Comparison of ENCODE assay signal across 23 cellular contexts in the genomic region with DNA sequence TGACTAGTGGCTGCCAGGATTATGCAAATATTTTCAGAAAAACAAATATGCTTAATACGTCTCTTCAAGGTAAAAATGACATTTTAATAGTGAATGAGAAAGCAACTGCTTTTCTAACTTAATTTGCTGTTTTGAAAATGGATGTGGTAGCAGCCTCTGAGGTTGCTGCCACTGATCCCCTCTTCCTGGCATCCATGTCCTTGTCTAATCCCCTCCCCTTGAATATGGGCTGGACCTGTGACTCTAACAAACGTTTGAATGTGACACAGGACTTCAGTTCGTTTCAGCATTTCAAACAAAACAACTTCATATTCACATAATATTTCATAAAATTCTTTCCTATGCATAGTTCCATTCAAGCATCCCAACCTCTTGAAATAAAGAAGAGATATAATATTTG.
"Had no signal": no experiment of that assay in that cellular context is flagged by ENCODE, and none has a peak within 500 bp of the region (broad histone marks: within the 10 kb centered on the region; RNA-seq: fewer than 3 reads in every experiment).

No MANE protein-coding gene starts in this region.

- H3K9ac ChIP-seq: parathyroid adenoma had no signal

- H3K27ac ChIP-seq: dorsolateral prefrontal cortex, heart left ventricle, parathyroid adenoma, psoas muscle, right lobe of liver, spleen, testis, tibial nerve, upper lobe of right lung had no signal

- H3K79me2 ChIP-seq: parathyroid adenoma had no signal

- H3K36me3 ChIP-seq: heart left ventricle, right lobe of liver, spleen, tibial nerve, upper lobe of right lung had no signal

- ATAC-seq: heart left ventricle; psoas muscle; right lobe of liver; stimulated activated naive B cell treated with anti-CD40 and anti-IgM and Interleukin-4, amounts not matched to agents 10 μg/mL and 1 μg/mL and 100 μg/mL, for 72 hours; stimulated activated naive CD8-positive, alpha-beta T cell treated with anti-CD3 and anti-CD28 coated beads, Interleukin-15, amount 100 ng/mL, for 72 hours; upper lobe of right lung had no signal

- H3K4me1 ChIP-seq: testis had no signal

- H3K9me3 ChIP-seq: heart left ventricle, psoas muscle, right lobe of liver, spleen, testis, tibial nerve, upper lobe of right lung had no signal

- H3K4me3 ChIP-seq: dorsolateral prefrontal cortex, heart left ventricle, psoas muscle, right lobe of liver, spleen, testis, tibial nerve, upper lobe of right lung had no signal

- DNase-seq: cortex of kidney; dorsolateral prefrontal cortex; effector CD8-positive, alpha-beta T cell; foreskin melanocyte; heart left ventricle; hippocampal formation; kidney glomerular epithelial cell; mesendoderm; naive B cell; occipital lobe; psoas muscle; retina; right lobe of liver; spleen; stimulated activated CD4-positive, alpha-beta T cell treated with anti-CD3 and anti-CD28 coated beads, Interleukin-15, amount 100 ng/mL, for 24 hours; stimulated activated CD4-positive, alpha-beta T cell treated with anti-CD3 and anti-CD28 coated beads, Interleukin-1b, Interleukin-23, amount 100 ng/mL, for 48 hours; stimulated activated CD4-positive, alpha-beta T cell treated with anti-CD3 and anti-CD28 coated beads, Interleukin-4, amount 100 ng/mL, for 24 hours; stimulated activated naive B cell treated with anti-CD40 and anti-IgM and Interleukin-4, amounts not matched to agents 10 μg/mL and 1 μg/mL and 100 μg/mL, for 72 hours; stimulated activated naive CD8-positive, alpha-beta T cell treated with anti-CD3 and anti-CD28 coated beads, Interleukin-15, amount 100 ng/mL, for 72 hours; testis; upper lobe of right lung had no signal

- H3K27me3 ChIP-seq: dorsolateral prefrontal cortex, heart left ventricle, right lobe of liver, spleen, testis, tibial nerve, upper lobe of right lung had no signal
